In the genomic region with DNA sequence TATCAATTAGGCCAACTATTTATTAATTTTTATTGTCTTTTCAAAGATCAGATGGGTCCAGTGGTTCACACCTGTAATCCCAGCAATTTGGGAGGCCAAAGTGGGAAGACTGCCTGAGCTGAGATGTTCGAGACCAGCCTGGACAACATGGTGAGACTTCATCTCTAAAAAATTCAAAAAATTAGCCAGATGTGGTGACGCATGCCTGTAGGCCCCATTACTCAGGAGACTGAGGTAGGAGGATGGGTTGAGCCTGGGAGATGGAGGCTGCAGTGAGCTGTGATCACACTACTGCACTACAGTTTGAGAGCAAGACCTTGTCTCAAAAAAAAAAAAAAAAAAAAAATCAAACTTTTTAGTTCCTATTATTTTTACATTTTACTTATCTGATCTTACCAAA, we compare ENCODE assay signal across 22 cellular contexts. TPM values are rescaled to one million over a fixed set of nuclear protein-coding genes. Genes with fewer than 3 reads are reported as not detected.
"Had no signal": no experiment of that assay in that cellular context is flagged by ENCODE, and none has a peak within 500 bp of the region (broad histone marks: within the 10 kb centered on the region; RNA-seq: fewer than 3 reads in every experiment).

No MANE protein-coding gene starts in this region.

- H3K27me3 Mint-ChIP-seq: activated CD8-positive, alpha-beta T cell treated with anti-CD3 and anti-CD28 coated beads for 36 hours; activated naive CD8-positive, alpha-beta T cell treated with anti-CD3 and anti-CD28 coated beads, Interleukin-2, amount 50 U/mL, for 24 hours; brain had no signal

- DNase-seq: activated CD4-positive, alpha-beta T cell treated with anti-CD3 and anti-CD28 coated beads for 4 hours; activated CD8-positive, alpha-beta memory T cell treated with anti-CD3 and anti-CD28 coated beads, Interleukin-2, amount 50 U/mL, for 4 hours; activated CD8-positive, alpha-beta T cell treated with anti-CD3 and anti-CD28 coated beads for 36 hours; activated effector memory CD4-positive, alpha-beta T cell treated with Interleukin-2 at 50 U/mL for 16 hours; activated naive CD4-positive, alpha-beta T cell; activated naive CD8-positive, alpha-beta T cell treated with anti-CD3 and anti-CD28 coated beads, Interleukin-2, amount 50 U/mL, for 24 hours; activated T-cell treated with anti-CD3 and anti-CD28 coated beads, Interleukin-2, amount 50 U/mL, for 1 hour; amygdala; KG1; NCI-H1048; NCI-H146; NCI-H187 treated with DMSO at 0.1 percent for 48 hours; NCI-H2081 treated with DMSO at 0.1 percent for 48 hours; NCI-H446; NCI-H524; PC-9; SHP77 treated with DMSO at 0.1 percent for 48 hours had no signal

- H3K9me3 Mint-ChIP-seq: activated CD8-positive, alpha-beta T cell treated with anti-CD3 and anti-CD28 coated beads for 36 hours; activated naive CD4-positive, alpha-beta T cell treated with anti-CD3 and anti-CD28 coated beads, Interleukin-2, amount 50 U/mL, for 72 hours; activated naive CD8-positive, alpha-beta T cell treated with anti-CD3 and anti-CD28 coated beads, Interleukin-2, amount 50 U/mL, for 24 hours; activated T-helper 1 cell treated with anti-CD3 and anti-CD28 coated beads, Interleukin-12 subunit alpha, Interleukin-12 subunit beta, Interleukin-2, Interleukin-4 antibody, amounts not matched to agents 30 ng/mL and 10 ng/mL and 1 ng/mL, durations not matched to agents 14 hours and 24 hours and 36 hours; brain had no signal

- H3K4me3 ChIP-seq: PC-9 had no signal

- H3K27ac ChIP-seq: PC-9 had no signal

- H3K27ac Mint-ChIP-seq: activated CD8-positive, alpha-beta T cell treated with anti-CD3 and anti-CD28 coated beads for 36 hours; activated naive CD4-positive, alpha-beta T cell treated with anti-CD3 and anti-CD28 coated beads, Interleukin-2, amount 50 U/mL, for 72 hours; activated naive CD8-positive, alpha-beta T cell treated with anti-CD3 and anti-CD28 coated beads, Interleukin-2, amount 50 U/mL, for 24 hours; activated T-helper 1 cell treated with anti-CD3 and anti-CD28 coated beads, Interleukin-12 subunit alpha, Interleukin-12 subunit beta, Interleukin-2, Interleukin-4 antibody, amounts not matched to agents 30 ng/mL and 10 ng/mL and 1 ng/mL, durations not matched to agents 14 hours and 24 hours and 36 hours had no signal

- ATAC-seq: activated CD4-positive, CD25-positive, alpha-beta regulatory T cell treated with anti-CD3 and anti-CD28 coated beads, Interleukin-2, amount 50 U/mL, for 24 hours; activated CD8-positive, alpha-beta T cell treated with anti-CD3 and anti-CD28 coated beads for 36 hours; activated naive CD4-positive, alpha-beta T cell treated with anti-CD3 and anti-CD28 coated beads, Interleukin-2, amount 50 U/mL, for 72 hours; activated naive CD8-positive, alpha-beta T cell treated with anti-CD3 and anti-CD28 coated beads, Interleukin-2, amount 50 U/mL, for 24 hours had no signal

- H3K4me3 Mint-ChIP-seq: activated CD8-positive, alpha-beta T cell treated with anti-CD3 and anti-CD28 coated beads for 36 hours; activated naive CD8-positive, alpha-beta T cell treated with anti-CD3 and anti-CD28 coated beads, Interleukin-2, amount 50 U/mL, for 24 hours; activated T-helper 1 cell treated with anti-CD3 and anti-CD28 coated beads, Interleukin-12 subunit alpha, Interleukin-12 subunit beta, Interleukin-2, Interleukin-4 antibody, amounts not matched to agents 30 ng/mL and 10 ng/mL and 1 ng/mL, durations not matched to agents 14 hours and 24 hours and 36 hours; brain had no signal

RNA-seq across cellular contexts. Expression of gene ARPIN, which starts 27.1 kb away (rescaled TPM):
- total RNA-seq: activated CD8-positive, alpha-beta T cell treated with anti-CD3 and anti-CD28 coated beads for 36 hours; activated naive CD4-positive, alpha-beta T cell treated with anti-CD3 and anti-CD28 coated beads, Interleukin-2, amount 50 U/mL, for 72 hours; activated T-helper 1 cell treated with anti-CD3 and anti-CD28 coated beads, Interleukin-12 subunit alpha, Interleukin-12 subunit beta, Interleukin-2, Interleukin-4 antibody, amounts not matched to agents 30 ng/mL and 10 ng/mL and 1 ng/mL, durations not matched to agents 14 hours and 24 hours and 36 hours; T-helper 2 cell treated with Interferon-gamma antibody and Interleukin-4, amounts not matched to agents 100 ng/mL and 5 ng/mL, for 36 hours had no signal
